ENCODE assay signal across 1 cellular context in genomic region chr3:125496701-125497100, GRCh38.
TF ChIP-seq lines count a peak whose summit lies in the region.

No MANE protein-coding gene starts in this region.

TF ChIP-seq in K562, 482 proteins besides CTCF, POLR2A, EP300 and RAD21 (continued from another document and continues in another):
- TF ChIP-seq MGA (IDR thresholded peaks at IDR 0.05), result no peak
- peak; percentile 39; the same call in 1 of the 2 replicates for TF ChIP-seq JUND (IDR thresholded peaks at IDR 0.05; ENCODE audit: borderline replicate concordance, low read depth, low read length)
- TF ChIP-seq JUND (tag; IDR thresholded peaks at IDR 0.05; ENCODE audit: borderline replicate concordance, low read depth, low read length), result no peak; the same call in 2 of the 3 replicates
- no peak for TF ChIP-seq ZNF740 (CRISPR knock-in tag; IDR thresholded peaks at IDR 0.05)
- TF ChIP-seq ZNF740 (tag; IDR thresholded peaks at IDR 0.05), result no peak
- TF ChIP-seq HMGXB4 (CRISPR knock-in tag; IDR thresholded peaks at IDR 0.05), result no peak
- peak; percentile 5 for TF ChIP-seq MEIS2 (IDR thresholded peaks at IDR 0.05; ENCODE audit: partially characterized antibody)
- TF ChIP-seq PTBP1 (IDR thresholded peaks at IDR 0.05; ENCODE audit: low read depth, low read length), result no peak
- no peak for TF ChIP-seq ZBTB34 (CRISPR knock-in tag; IDR thresholded peaks at IDR 0.05)
- peak; percentile 58; the same call in 1 of the 2 replicates for TF ChIP-seq FOXM1 (IDR thresholded peaks at IDR 0.05; ENCODE audit: low read depth)
- no peak for TF ChIP-seq FOXM1 (CRISPR knock-in tag; IDR thresholded peaks at IDR 0.05; ENCODE audit: low read depth)
- peak; percentile 75 for TF ChIP-seq NFE2 (IDR thresholded peaks at IDR 0.05; ENCODE audit: low read depth)
- TF ChIP-seq MAFG (tag; conservative IDR thresholded peaks at IDR 0.05), result peak; percentile 46
- 0 out of 2 replicates have a peak, but pooled peaks have one; percentile 21 for TF ChIP-seq PKNOX1 (IDR thresholded peaks at IDR 0.05)
- TF ChIP-seq SMAD4 (CRISPR knock-in tag; conservative IDR thresholded peaks at IDR 0.05), result 0 out of 2 replicates have a peak, but pooled peaks have one; percentile 35
- TF ChIP-seq HDGF (IDR thresholded peaks at IDR 0.05), result no peak
- TF ChIP-seq C11orf30 (IDR thresholded peaks at IDR 0.05; ENCODE audit: low read depth), result peak; percentile 46; the same call in 1 of the 2 replicates
- TF ChIP-seq, protein P1, sequence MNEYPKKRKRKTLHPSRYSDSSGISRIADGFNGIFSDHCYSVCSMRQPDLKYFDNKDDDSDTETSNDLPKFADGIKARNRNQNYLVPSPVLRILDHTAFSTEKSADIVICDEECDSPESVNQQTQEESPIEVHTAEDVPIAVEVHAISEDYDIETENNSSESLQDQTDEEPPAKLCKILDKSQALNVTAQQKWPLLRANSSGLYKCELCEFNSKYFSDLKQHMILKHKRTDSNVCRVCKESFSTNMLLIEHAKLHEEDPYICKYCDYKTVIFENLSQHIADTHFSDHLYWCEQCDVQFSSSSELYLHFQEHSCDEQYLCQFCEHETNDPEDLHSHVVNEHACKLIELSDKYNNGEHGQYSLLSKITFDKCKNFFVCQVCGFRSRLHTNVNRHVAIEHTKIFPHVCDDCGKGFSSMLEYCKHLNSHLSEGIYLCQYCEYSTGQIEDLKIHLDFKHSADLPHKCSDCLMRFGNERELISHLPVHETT (CRISPR knock-in tag; conservative IDR thresholded peaks at IDR 0.05 in 1 of 2, IDR thresholded peaks at IDR 0.05 in 1 of 2), result 0 out of 4 replicates have a peak, but pooled peaks of 1 of the 2 experiments have one; percentile 48
- no peak for TF ChIP-seq NR1H2 (CRISPR knock-in tag; IDR thresholded peaks at IDR 0.05)
- TF ChIP-seq ZNF174 (CRISPR knock-in tag; IDR thresholded peaks at IDR 0.05), result no peak
- no peak for TF ChIP-seq SMARCA5 (IDR thresholded peaks at IDR 0.05)
- TF ChIP-seq, protein P2, sequence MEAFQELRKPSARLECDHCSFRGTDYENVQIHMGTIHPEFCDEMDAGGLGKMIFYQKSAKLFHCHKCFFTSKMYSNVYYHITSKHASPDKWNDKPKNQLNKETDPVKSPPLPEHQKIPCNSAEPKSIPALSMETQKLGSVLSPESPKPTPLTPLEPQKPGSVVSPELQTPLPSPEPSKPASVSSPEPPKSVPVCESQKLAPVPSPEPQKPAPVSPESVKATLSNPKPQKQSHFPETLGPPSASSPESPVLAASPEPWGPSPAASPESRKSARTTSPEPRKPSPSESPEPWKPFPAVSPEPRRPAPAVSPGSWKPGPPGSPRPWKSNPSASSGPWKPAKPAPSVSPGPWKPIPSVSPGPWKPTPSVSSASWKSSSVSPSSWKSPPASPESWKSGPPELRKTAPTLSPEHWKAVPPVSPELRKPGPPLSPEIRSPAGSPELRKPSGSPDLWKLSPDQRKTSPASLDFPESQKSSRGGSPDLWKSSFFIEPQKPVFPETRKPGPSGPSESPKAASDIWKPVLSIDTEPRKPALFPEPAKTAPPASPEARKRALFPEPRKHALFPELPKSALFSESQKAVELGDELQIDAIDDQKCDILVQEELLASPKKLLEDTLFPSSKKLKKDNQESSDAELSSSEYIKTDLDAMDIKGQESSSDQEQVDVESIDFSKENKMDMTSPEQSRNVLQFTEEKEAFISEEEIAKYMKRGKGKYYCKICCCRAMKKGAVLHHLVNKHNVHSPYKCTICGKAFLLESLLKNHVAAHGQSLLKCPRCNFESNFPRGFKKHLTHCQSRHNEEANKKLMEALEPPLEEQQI (IDR thresholded peaks at IDR 0.05), result peak; percentile 58; the same call in 1 of the 2 replicates
- TF ChIP-seq CC2D1A (IDR thresholded peaks at IDR 0.05), result no peak
- TF ChIP-seq RBM17 (IDR thresholded peaks at IDR 0.05; ENCODE audit: borderline replicate concordance, low read depth, low read length), result no peak
- no peak for TF ChIP-seq ARHGAP35 (IDR thresholded peaks at IDR 0.05; ENCODE audit: partially characterized antibody)
- TF ChIP-seq MAFK (IDR thresholded peaks at IDR 0.05; ENCODE audit: low read length), result peak; percentile 38; the same call in 1 of the 2 replicates
- no peak for TF ChIP-seq HOMEZ (CRISPR knock-in tag; IDR thresholded peaks at IDR 0.05)
- TF ChIP-seq TGIF2 (CRISPR knock-in tag; IDR thresholded peaks at IDR 0.05), result no peak
- no peak for TF ChIP-seq ZNF644 (tag; IDR thresholded peaks at IDR 0.05; ENCODE audit: low read depth)
- no peak for TF ChIP-seq FOXJ3 (CRISPR knock-in tag; IDR thresholded peaks at IDR 0.05)
